In genomic region chr19:17259118-17259780, GRCh38 we compare ENCODE assay signal across 25 cellular contexts. TPM values are rescaled to one million over a fixed set of nuclear protein-coding genes. Genes with fewer than 3 reads are reported as not detected.
"Had no signal": no experiment of that assay in that cellular context is flagged by ENCODE, and none has a peak within 500 bp of the region (broad histone marks: within the 10 kb centered on the region; RNA-seq: fewer than 3 reads in every experiment).

No MANE protein-coding gene starts in this region.

- DNase-seq: activated CD4-positive, alpha-beta memory T cell treated with anti-CD3 and anti-CD28 coated beads for 36 hours; activated CD4-positive, alpha-beta T cell treated with anti-CD3 and anti-CD28 coated beads for 1 hour; activated CD8-positive, alpha-beta memory T cell treated with anti-CD3 and anti-CD28 coated beads, Interleukin-2, amount 10 ng/mL, durations not matched to agents 7 days and 5 days; activated naive CD4-positive, alpha-beta T cell treated with anti-CD3 and anti-CD28 coated beads, Interleukin-2, amount 10 ng/mL, durations not matched to agents 7 days and 5 days; activated T-cell treated with anti-CD3 and anti-CD28 coated beads, Interleukin-2, amount 50 U/mL, for 1 hour; cortex of kidney; effector CD4-positive, alpha-beta T cell; foreskin melanocyte; head of caudate nucleus; islet precursor cell; mucosa of descending colon; naive thymus-derived CD8-positive, alpha-beta T cell; posterior cingulate gyrus; retina; stimulated activated CD4-positive, alpha-beta T cell treated with anti-CD3 and anti-CD28 coated beads, Interleukin-2, amount 100 ng/mL, for 48 hours; T-helper 1 cell; T1000; tibial artery had no signal

- H3K27me3 ChIP-seq: neutrophil, tibial artery had no signal

- ATAC-seq: activated CD8-positive, alpha-beta memory T cell treated with anti-CD3 and anti-CD28 coated beads, Interleukin-2, amount 10 ng/mL, durations not matched to agents 7 days and 5 days; mucosa of descending colon; naive thymus-derived CD8-positive, alpha-beta T cell; stimulated activated memory B cell treated with anti-CD40 and anti-IgM and Interleukin-4, amounts not matched to agents 10 μg/mL and 1 μg/mL and 100 μg/mL, for 72 hours had no signal

- H3K9me3 ChIP-seq: mucosa of descending colon, neutrophil had no signal

- H3K9me3 Mint-ChIP-seq: activated CD4-positive, alpha-beta memory T cell treated with anti-CD3 and anti-CD28 coated beads for 36 hours; activated naive CD4-positive, alpha-beta T cell treated with anti-CD3 and anti-CD28 coated beads, Interleukin-2, amount 10 ng/mL, durations not matched to agents 7 days and 5 days; activated T-helper 2 cell treated with anti-CD3 and anti-CD28 coated beads, Interferon-gamma antibody, Interleukin-2, Interleukin-4, amounts not matched to agents 10 μg/mL and 5 μg/mL and 100 μg/mL, durations not matched to agents 14 hours and 24 hours and 36 hours; central memory CD8-positive, alpha-beta T cell; stimulated activated memory B cell treated with anti-CD40 and anti-IgM and Interleukin-4, amounts not matched to agents 10 μg/mL and 1 μg/mL and 100 μg/mL, for 72 hours had no signal

- H3K27ac ChIP-seq: neutrophil, tibial artery, VCaP had no signal

- H3K36me3 ChIP-seq: neutrophil, tibial artery had no signal

- H3K4me1 Mint-ChIP-seq: brain had no signal

- H3K27me3 Mint-ChIP-seq: activated CD4-positive, alpha-beta memory T cell treated with anti-CD3 and anti-CD28 coated beads for 36 hours; activated CD8-positive, alpha-beta memory T cell treated with anti-CD3 and anti-CD28 coated beads, Interleukin-2, amount 10 ng/mL, durations not matched to agents 7 days and 5 days; central memory CD8-positive, alpha-beta T cell; stimulated activated memory B cell treated with anti-CD40 and anti-IgM and Interleukin-4, amounts not matched to agents 10 μg/mL and 1 μg/mL and 100 μg/mL, for 72 hours had no signal

- H3K36me3 Mint-ChIP-seq: activated CD4-positive, alpha-beta memory T cell treated with anti-CD3 and anti-CD28 coated beads for 36 hours; activated CD8-positive, alpha-beta memory T cell treated with anti-CD3 and anti-CD28 coated beads, Interleukin-2, amount 10 ng/mL, durations not matched to agents 7 days and 5 days; activated naive CD4-positive, alpha-beta T cell treated with anti-CD3 and anti-CD28 coated beads, Interleukin-2, amount 10 ng/mL, durations not matched to agents 7 days and 5 days; brain; naive thymus-derived CD8-positive, alpha-beta T cell; stimulated activated memory B cell treated with anti-CD40 and anti-IgM and Interleukin-4, amounts not matched to agents 10 μg/mL and 1 μg/mL and 100 μg/mL, for 72 hours had no signal

- H3K4me3 Mint-ChIP-seq: activated CD4-positive, alpha-beta memory T cell treated with anti-CD3 and anti-CD28 coated beads for 36 hours; activated CD8-positive, alpha-beta memory T cell treated with anti-CD3 and anti-CD28 coated beads, Interleukin-2, amount 10 ng/mL, durations not matched to agents 7 days and 5 days; activated naive CD4-positive, alpha-beta T cell treated with anti-CD3 and anti-CD28 coated beads, Interleukin-2, amount 10 ng/mL, durations not matched to agents 7 days and 5 days; brain; central memory CD8-positive, alpha-beta T cell; naive thymus-derived CD8-positive, alpha-beta T cell; stimulated activated memory B cell treated with anti-CD40 and anti-IgM and Interleukin-4, amounts not matched to agents 10 μg/mL and 1 μg/mL and 100 μg/mL, for 72 hours had no signal

- H3K27ac Mint-ChIP-seq: activated CD4-positive, alpha-beta memory T cell treated with anti-CD3 and anti-CD28 coated beads for 36 hours; activated CD8-positive, alpha-beta memory T cell treated with anti-CD3 and anti-CD28 coated beads, Interleukin-2, amount 10 ng/mL, durations not matched to agents 7 days and 5 days; activated naive CD4-positive, alpha-beta T cell treated with anti-CD3 and anti-CD28 coated beads, Interleukin-2, amount 10 ng/mL, durations not matched to agents 7 days and 5 days; activated T-helper 2 cell treated with anti-CD3 and anti-CD28 coated beads, Interferon-gamma antibody, Interleukin-2, Interleukin-4, amounts not matched to agents 10 μg/mL and 5 μg/mL and 100 μg/mL, durations not matched to agents 14 hours and 24 hours and 36 hours; brain; naive thymus-derived CD8-positive, alpha-beta T cell; stimulated activated memory B cell treated with anti-CD40 and anti-IgM and Interleukin-4, amounts not matched to agents 10 μg/mL and 1 μg/mL and 100 μg/mL, for 72 hours had no signal

- H3K4me1 ChIP-seq: tibial artery had no signal

- H3K4me3 ChIP-seq: mucosa of descending colon, tibial artery had no signal

RNA-seq across cellular contexts. Expression of gene USHBP1, which starts 5.3 kb away (rescaled TPM):
- total RNA-seq: activated CD8-positive, alpha-beta memory T cell treated with anti-CD3 and anti-CD28 coated beads, Interleukin-2, amount 10 ng/mL, durations not matched to agents 7 days and 5 days; fibroblast of lung; naive thymus-derived CD8-positive, alpha-beta T cell had no signal
- polyA plus RNA-seq: fibroblast of lung; naive thymus-derived CD8-positive, alpha-beta T cell had no signal
